Comparison of ENCODE assay signal across 22 cellular contexts in the genomic region with DNA sequence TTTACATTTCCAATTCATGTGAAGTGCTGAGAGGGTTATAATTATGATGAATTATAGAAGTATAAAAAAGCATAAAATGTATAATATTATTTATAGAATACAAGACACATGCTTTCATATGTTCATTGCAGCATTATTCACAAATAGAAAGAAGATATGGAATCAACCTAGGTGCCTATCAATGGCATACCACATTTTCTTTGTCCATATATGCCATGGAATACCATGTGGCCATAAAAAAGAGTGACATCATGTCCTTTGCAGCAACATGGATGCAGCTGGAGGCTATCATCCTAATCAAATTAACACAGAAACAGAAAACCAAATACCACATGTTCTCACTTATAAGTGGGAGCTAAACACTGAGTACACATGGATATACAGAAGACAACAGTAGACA.
"Had no signal": no experiment of that assay in that cellular context is flagged by ENCODE, and none has a peak within 500 bp of the region (broad histone marks: within the 10 kb centered on the region; RNA-seq: fewer than 3 reads in every experiment).

No MANE protein-coding gene starts in this region.

- H3K4me3 ChIP-seq: colonic mucosa, esophagus squamous epithelium, gastroesophageal sphincter, heart right ventricle, left lung, lower lobe of right lung had no signal

- H3K4me3 Mint-ChIP-seq: dendritic cell treated with granulocyte-macrophage colony-stimulating factor and Interleukin-4, amounts not matched to agents 40 ng/mL and 50 ng/mL, for 4 days; effector memory CD8-positive, alpha-beta T cell; endodermal cell; naive thymus-derived CD4-positive, alpha-beta T cell had no signal

- H3K9me3 Mint-ChIP-seq: dendritic cell treated with granulocyte-macrophage colony-stimulating factor and Interleukin-4, amounts not matched to agents 40 ng/mL and 50 ng/mL, for 4 days; effector memory CD8-positive, alpha-beta T cell; endodermal cell had no signal

- H3K27me3 ChIP-seq: colonic mucosa, esophagus squamous epithelium, foreskin keratinocyte, gastroesophageal sphincter, heart right ventricle, left lung had no signal

- H3K9me3 ChIP-seq: colonic mucosa, esophagus squamous epithelium, gastroesophageal sphincter, heart right ventricle, left lung, lower lobe of right lung had no signal

- H3K27ac Mint-ChIP-seq: dendritic cell treated with granulocyte-macrophage colony-stimulating factor and Interleukin-4, amounts not matched to agents 40 ng/mL and 50 ng/mL, for 4 days; effector memory CD8-positive, alpha-beta T cell; endodermal cell; naive thymus-derived CD4-positive, alpha-beta T cell had no signal

- ATAC-seq: effector memory CD8-positive, alpha-beta T cell; esophagus mucosa; foreskin keratinocyte; gastroesophageal sphincter; heart right ventricle; left cardiac atrium; left lung; left ventricle myocardium superior; lower lobe of right lung; naive thymus-derived CD4-positive, alpha-beta T cell had no signal

- DNase-seq: colonic mucosa; cortex of kidney; effector CD8-positive, alpha-beta T cell; effector memory CD8-positive, alpha-beta T cell; endodermal cell; erythroblast; esophagus squamous epithelium; foreskin keratinocyte; head of caudate nucleus; heart right ventricle; hippocampal formation; left cardiac atrium; left lung; left ventricle myocardium superior; lower lobe of right lung; mesenchymal stem cell; midbrain; naive thymus-derived CD4-positive, alpha-beta T cell had no signal

- H3K27me3 Mint-ChIP-seq: dendritic cell treated with granulocyte-macrophage colony-stimulating factor and Interleukin-4, amounts not matched to agents 40 ng/mL and 50 ng/mL, for 4 days; effector memory CD8-positive, alpha-beta T cell; naive thymus-derived CD4-positive, alpha-beta T cell had no signal

- H3K36me3 ChIP-seq: colonic mucosa, esophagus squamous epithelium, gastroesophageal sphincter, heart right ventricle, left lung, lower lobe of right lung had no signal

- H3K27ac ChIP-seq: colonic mucosa, epithelial cell of prostate, esophagus squamous epithelium, foreskin keratinocyte, gastroesophageal sphincter, heart right ventricle, left lung, lower lobe of right lung had no signal

- H3K4me1 ChIP-seq: colonic mucosa, esophagus squamous epithelium, foreskin keratinocyte, gastroesophageal sphincter, left lung, lower lobe of right lung had no signal
